Comparison of ENCODE assay signal across 11 cellular contexts in the genomic region with DNA sequence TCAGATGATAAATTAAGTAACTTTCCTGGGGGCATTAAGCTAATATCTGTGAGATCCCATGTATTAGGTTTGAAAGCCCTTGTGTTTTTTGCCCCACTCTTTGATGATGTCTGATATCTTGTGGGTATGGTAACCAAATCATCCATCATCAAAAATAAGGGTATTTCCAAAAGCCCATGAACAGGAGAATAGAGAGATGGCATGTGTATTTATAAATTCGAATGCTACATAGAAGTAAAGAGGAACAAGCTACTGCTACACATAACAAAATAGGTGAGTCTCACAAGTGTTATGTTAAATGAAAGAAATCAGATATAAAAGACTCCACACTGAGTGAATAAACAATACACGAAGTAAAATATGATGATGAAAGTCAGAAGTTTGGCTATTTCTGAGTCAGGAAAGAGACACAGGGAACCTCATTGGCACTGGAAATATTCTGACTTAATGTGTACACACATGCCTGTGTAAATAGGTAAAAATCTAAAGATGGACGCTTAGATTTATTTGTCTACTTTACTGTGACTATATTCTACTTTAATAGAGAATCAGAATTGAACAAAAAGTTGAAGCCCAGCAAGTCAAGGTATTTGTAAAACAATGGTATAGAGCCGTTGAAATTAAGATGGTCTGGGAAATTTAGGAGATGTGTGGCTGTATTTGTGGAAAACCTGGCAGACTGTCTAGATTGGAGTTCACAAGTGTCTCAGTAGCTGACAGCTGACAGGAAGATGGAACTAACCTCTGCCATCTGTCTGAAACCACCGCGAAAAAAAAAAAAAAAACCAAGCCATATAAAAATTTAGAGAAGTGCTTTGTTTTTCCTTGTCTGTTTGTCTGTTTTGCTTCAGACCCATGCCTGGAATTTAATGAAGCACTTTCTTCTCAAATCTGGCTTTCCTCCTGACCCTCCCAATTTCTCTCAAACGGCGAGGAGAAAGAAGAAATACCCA.
DNase-seq lines count a peak whose midpoint lies in the region; ATAC-seq and TF ChIP-seq lines count a peak whose summit lies in the region.
"Had no signal": no experiment of that assay in that cellular context is flagged by ENCODE, and none has a peak within 500 bp of the region (broad histone marks: within the 10 kb centered on the region; RNA-seq: fewer than 3 reads in every experiment).

No MANE protein-coding gene starts in this region.

- H2AFZ ChIP-seq in fibroblast of lung (ENCODE audit: low read length): no peak overlapping the region

- no peak overlapping the region for H3K27ac Mint-ChIP-seq in activated naive CD4-positive, alpha-beta T cell treated with anti-CD3 and anti-CD28 coated beads, Interleukin-2, amount 10 ng/mL, durations not matched to agents 7 days and 5 days
- H3K27ac Mint-ChIP-seq in type B pancreatic cell: no peak overlapping the region

- peaks cover 10% of the 10 kb centered on the region for H3K4me1 ChIP-seq in fibroblast of lung (ENCODE audit: control insufficient read depth, extremely low read depth, insufficient read depth, low read length)
- H3K4me1 ChIP-seq in sigmoid colon: peaks cover 0 to 86% (median 76%) of the 10 kb centered on the region in 4 donors

- TF ChIP-seq POLR2A in sigmoid colon (IDR thresholded peaks at IDR 0.05): no peak

- H3K36me3 ChIP-seq in fibroblast of lung (ENCODE audit: control insufficient read depth, insufficient read depth, low read length) (no peaks in the 10 kb centered on the region), sigmoid colon (no peaks in the 10 kb centered on the region)

- CTCF ChIA-PET in activated naive CD4-positive, alpha-beta T cell treated with anti-CD3 and anti-CD28 coated beads, Interleukin-2, amount 10 ng/mL, durations not matched to agents 7 days and 5 days (lab: Charles Lee): no interaction called here

- H3K27ac ChIP-seq in fibroblast of lung (ENCODE audit: insufficient read depth, low read length): peak overlapping the region; percentile 26
- H3K27ac ChIP-seq in sigmoid colon: peak overlapping the region; percentile 86 to 93 (median 88)

- TF ChIP-seq CTCF in fibroblast of lung (conservative IDR thresholded peaks at IDR 0.05 in 1 of 2, IDR thresholded peaks at IDR 0.05 in 1 of 2; ENCODE audit: low read depth in 1 of 2, low read length in 2 of 2): no peak
- TF ChIP-seq CTCF in sigmoid colon (IDR thresholded peaks at IDR 0.05): no peak
- TF ChIP-seq CTCF in type B pancreatic cell (conservative IDR thresholded peaks at IDR 0.05): no peak

- H3K4me3 ChIP-seq in fibroblast of lung (replicated peaks in 1 of 4; ENCODE audit: control extremely low read depth in 1 of 4, insufficient read depth in 1 of 4, low read depth in 3 of 4, low read length in 4 of 4) (no peak overlapping the region), sigmoid colon (peak overlapping the region in 1 of 4 donors; percentile 15)

- WGBS in sigmoid colon, 2 donors: 44 to 72% methylated on average over 8 of the region's 8 CpGs

- no peak overlapping the region for H3K4me3 Mint-ChIP-seq in activated naive CD4-positive, alpha-beta T cell treated with anti-CD3 and anti-CD28 coated beads, Interleukin-2, amount 10 ng/mL, durations not matched to agents 7 days and 5 days
- no peak overlapping the region for H3K4me3 Mint-ChIP-seq in type B pancreatic cell

- no peak for TF ChIP-seq EP300 in sigmoid colon (IDR thresholded peaks at IDR 0.05)

- H3K9me3 Mint-ChIP-seq in activated naive CD4-positive, alpha-beta T cell treated with anti-CD3 and anti-CD28 coated beads, Interleukin-2, amount 10 ng/mL, durations not matched to agents 7 days and 5 days: no peaks in the 10 kb centered on the region
- no peaks in the 10 kb centered on the region for H3K9me3 Mint-ChIP-seq in type B pancreatic cell

- peaks cover 22% of the 10 kb centered on the region for H3K4me1 Mint-ChIP-seq in activated naive CD4-positive, alpha-beta T cell treated with anti-CD3 and anti-CD28 coated beads, Interleukin-2, amount 10 ng/mL, durations not matched to agents 7 days and 5 days
- peaks cover 8% of the 10 kb centered on the region for H3K4me1 Mint-ChIP-seq in type B pancreatic cell (ENCODE audit: unreplicated experiment)

- H3K27me3 ChIP-seq in fibroblast of lung (ENCODE audit: control insufficient read depth, insufficient read depth, low read length) (no peaks in the 10 kb centered on the region), sigmoid colon (no peaks in the 10 kb centered on the region)

- no peaks in the 10 kb centered on the region for H4K20me1 ChIP-seq in fibroblast of lung (ENCODE audit: control insufficient read depth, extremely low read depth, insufficient read depth, low read length)

- no peaks in the 10 kb centered on the region for H3K9me3 ChIP-seq in fibroblast of lung (ENCODE audit: control insufficient read depth, insufficient read depth, low read depth, low read length)
- H3K9me3 ChIP-seq in sigmoid colon: no peaks in the 10 kb centered on the region

- no peak overlapping the region for H3K9ac ChIP-seq in fibroblast of lung (ENCODE audit: insufficient read depth, low read length)

- peaks cover 3% of the 10 kb centered on the region for H3K27me3 Mint-ChIP-seq in activated naive CD4-positive, alpha-beta T cell treated with anti-CD3 and anti-CD28 coated beads, Interleukin-2, amount 10 ng/mL, durations not matched to agents 7 days and 5 days
- no peaks in the 10 kb centered on the region for H3K27me3 Mint-ChIP-seq in type B pancreatic cell

- H3K79me2 ChIP-seq in fibroblast of lung (ENCODE audit: control insufficient read depth, insufficient read depth, low read length): no peaks in the 10 kb centered on the region

- H3K4me2 ChIP-seq in fibroblast of lung (ENCODE audit: extremely low read depth, insufficient read depth, low read length): peak overlapping the region; percentile 20

- intact Hi-C loops in sigmoid colon (cut with DNase I): loop anchor here (2.0 to 5.0 kb wide), 2 partner anchors 55 to 197 kb away; no protein-coding TSS in a partner anchor

- DNase-seq in DMS 273 (lab: John Stamatoyannopoulos, UW; ENCODE audit: unreplicated experiment): peak; percentile 60
- DNase-seq in NCI-H2171 treated with DMSO at 0.1 percent for 48 hours (lab: John Stamatoyannopoulos, UW): peak; percentile 77
- no peak for DNase-seq in fibroblast of lung (ENCODE audit: low read depth in 2 of 2)
- DNase-seq in sigmoid colon: no peak
- no peak for DNase-seq in kidney tubule cell (ENCODE audit: low spot score)
- DNase-seq in activated naive CD4-positive, alpha-beta T cell treated with anti-CD3 and anti-CD28 coated beads, Interleukin-2, amount 10 ng/mL, durations not matched to agents 7 days and 5 days: no peak
- no peak for DNase-seq in type B pancreatic cell (ENCODE audit: extremely low spot score, unreplicated experiment)
- DNase-seq: NCI-H1930, nucleus accumbens, SW 1271 had no signal

- no peak for ATAC-seq in HG03432 (IDR thresholded peaks at IDR 0.05; ENCODE audit: unreplicated experiment)

- no peaks in the 10 kb centered on the region for H3K36me3 Mint-ChIP-seq in activated naive CD4-positive, alpha-beta T cell treated with anti-CD3 and anti-CD28 coated beads, Interleukin-2, amount 10 ng/mL, durations not matched to agents 7 days and 5 days
- no peaks in the 10 kb centered on the region for H3K36me3 Mint-ChIP-seq in type B pancreatic cell

Comparison
In these comparisons a context has a peak if more than half of its experiments do, and no peak if none do; other contexts are left out.
1. DNase-seq: peak in DMS 273 (single experiment) and NCI-H2171 treated with DMSO at 0.1 percent for 48 hours (single experiment); none in fibroblast of lung (0 of 2), sigmoid colon (single experiment), kidney tubule cell (single experiment), activated naive CD4-positive, alpha-beta T cell treated with anti-CD3 and anti-CD28 coated beads, Interleukin-2, amount 10 ng/mL, durations not matched to agents 7 days and 5 days (single experiment) and type B pancreatic cell (single experiment).